21 cellular contexts compared by ENCODE assay signal in genomic region chr14:54667764-54668163, GRCh38.
"Had no signal": no experiment of that assay in that cellular context is flagged by ENCODE, and none has a peak within 500 bp of the region (broad histone marks: within the 10 kb centered on the region; RNA-seq: fewer than 3 reads in every experiment).

No MANE protein-coding gene starts in this region.

- H3K9me3 ChIP-seq: adrenal gland, colonic mucosa, esophagus squamous epithelium, tibial artery had no signal

- H3K9me3 Mint-ChIP-seq: activated B cell treated with CpG ODN at 0.5 μM for 24 hours; activated naive CD4-positive, alpha-beta T cell treated with anti-CD3 and anti-CD28 coated beads, Interleukin-2, amount 50 U/mL, for 24 hours; naive thymus-derived CD4-positive, alpha-beta T cell; stimulated activated effector memory CD8-positive, alpha-beta T cell treated with anti-CD3 and anti-CD28 coated beads, Interleukin-12 subunit alpha, Interleukin-12 subunit beta, amount 100 ng/mL, for 72 hours; T-helper 2 cell treated with Interferon-gamma antibody and Interleukin-4, amounts not matched to agents 5 μg/mL and 100 μg/mL, for 36 hours had no signal

- H3K27ac Mint-ChIP-seq: activated B cell treated with CpG ODN at 0.5 μM for 24 hours; activated CD4-positive, alpha-beta T cell treated with anti-CD3 and anti-CD28 coated beads, Interleukin-2, amount 10 ng/mL, durations not matched to agents 24 days and 14 days; activated CD8-positive, alpha-beta T cell treated with anti-CD3 and anti-CD28 coated beads, Interleukin-2, amount 10 ng/mL, durations not matched to agents 7 days and 5 days; immature natural killer cell; stimulated activated effector memory CD8-positive, alpha-beta T cell treated with anti-CD3 and anti-CD28 coated beads, Interleukin-12 subunit alpha, Interleukin-12 subunit beta, amount 100 ng/mL, for 72 hours; T-helper 2 cell treated with Interferon-gamma antibody and Interleukin-4, amounts not matched to agents 5 μg/mL and 100 μg/mL, for 36 hours had no signal

- H3K36me3 Mint-ChIP-seq: activated naive CD4-positive, alpha-beta T cell treated with anti-CD3 and anti-CD28 coated beads, Interleukin-2, amount 50 U/mL, for 24 hours; immature natural killer cell; stimulated activated effector memory CD8-positive, alpha-beta T cell treated with anti-CD3 and anti-CD28 coated beads, Interleukin-12 subunit alpha, Interleukin-12 subunit beta, amount 100 ng/mL, for 72 hours had no signal

- H3K4me3 Mint-ChIP-seq: activated B cell treated with CpG ODN at 0.5 μM for 24 hours; activated CD4-positive, alpha-beta T cell treated with anti-CD3 and anti-CD28 coated beads, Interleukin-2, amount 10 ng/mL, durations not matched to agents 24 days and 14 days; activated CD8-positive, alpha-beta T cell treated with anti-CD3 and anti-CD28 coated beads, Interleukin-2, amount 10 ng/mL, durations not matched to agents 7 days and 5 days; activated naive CD4-positive, alpha-beta T cell treated with anti-CD3 and anti-CD28 coated beads, Interleukin-2, amount 50 U/mL, for 24 hours; immature natural killer cell; naive thymus-derived CD4-positive, alpha-beta T cell; stimulated activated effector memory CD8-positive, alpha-beta T cell treated with anti-CD3 and anti-CD28 coated beads, Interleukin-12 subunit alpha, Interleukin-12 subunit beta, amount 100 ng/mL, for 72 hours; T-helper 2 cell treated with Interferon-gamma antibody and Interleukin-4, amounts not matched to agents 5 μg/mL and 100 μg/mL, for 36 hours had no signal

- DNase-seq: activated B cell treated with CpG ODN at 0.5 μM for 24 hours; activated CD4-positive, alpha-beta T cell treated with anti-CD3 and anti-CD28 coated beads, Interleukin-2, amount 10 ng/mL, durations not matched to agents 24 days and 14 days; activated CD8-positive, alpha-beta memory T cell treated with anti-CD3 and anti-CD28 coated beads, Interleukin-2, amount 50 U/mL, for 4 hours; activated CD8-positive, alpha-beta T cell treated with anti-CD3 and anti-CD28 coated beads, Interleukin-2, amount 10 ng/mL, durations not matched to agents 7 days and 5 days; activated effector memory CD4-positive, alpha-beta T cell treated with anti-CD3 and anti-CD28 coated beads, Interleukin-2, amount 50 U/mL, for 16 hours; activated T-cell treated with anti-CD3 and anti-CD28 coated beads, Interleukin-2, amount 50 U/mL, for 48 hours; adrenal gland; colonic mucosa; effector CD4-positive, alpha-beta T cell; esophagus squamous epithelium; immature natural killer cell; naive thymus-derived CD4-positive, alpha-beta T cell; stimulated activated CD4-positive, alpha-beta T cell treated with anti-CD3 and anti-CD28 coated beads, Interleukin-12 subunit alpha, Interleukin-12 subunit beta, amount 100 ng/mL, for 4 hours; tibial artery had no signal

- H3K4me3 ChIP-seq: adrenal gland, cardiac muscle cell, colonic mucosa, esophagus squamous epithelium, lung, tibial artery had no signal

- H3K27ac ChIP-seq: adrenal gland, colonic mucosa, esophagus squamous epithelium, tibial artery had no signal

- H3K27me3 Mint-ChIP-seq: activated B cell treated with CpG ODN at 0.5 μM for 24 hours, progenitor cell of endocrine pancreas had no signal

- H3K36me3 ChIP-seq: adrenal gland, cardiac muscle cell, colonic mucosa, esophagus squamous epithelium, tibial artery had no signal

- H3K4me1 ChIP-seq: adrenal gland, colonic mucosa had no signal

- H3K27me3 ChIP-seq: adrenal gland, cardiac muscle cell, colonic mucosa, tibial artery had no signal

- ATAC-seq: activated CD8-positive, alpha-beta T cell treated with anti-CD3 and anti-CD28 coated beads, Interleukin-2, amount 10 ng/mL, durations not matched to agents 7 days and 5 days; naive thymus-derived CD4-positive, alpha-beta T cell; sciatic nerve; stimulated activated effector memory CD8-positive, alpha-beta T cell treated with anti-CD3 and anti-CD28 coated beads, Interleukin-12 subunit alpha, Interleukin-12 subunit beta, amount 100 ng/mL, for 72 hours had no signal
